Comparison of ENCODE assay signal across 9 cellular contexts in the genomic region with DNA sequence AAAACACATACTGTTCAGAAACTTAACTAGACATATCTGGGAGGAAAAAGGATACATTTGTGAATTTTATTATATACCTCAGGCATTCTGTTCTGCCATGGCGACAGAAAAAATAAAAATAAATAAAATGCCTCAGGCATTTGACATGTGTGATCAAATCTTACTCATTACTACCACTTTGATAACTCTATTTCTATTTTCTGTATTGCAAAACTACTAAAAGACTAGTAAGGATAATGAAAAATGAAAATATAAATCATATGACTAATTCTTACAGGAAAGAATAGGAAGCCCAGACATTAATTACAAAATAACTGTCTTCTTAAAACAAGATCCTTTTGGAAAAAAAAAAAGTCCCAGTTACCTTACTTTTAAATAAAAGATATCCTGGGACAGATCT. TPM values are rescaled to one million over a fixed set of nuclear protein-coding genes. Genes with fewer than 3 reads are reported as not detected.
DNase-seq lines count a peak whose midpoint lies in the region; ATAC-seq, FAIRE-seq and TF ChIP-seq lines count a peak whose summit lies in the region.
"Had no signal": no experiment of that assay in that cellular context is flagged by ENCODE, and none has a peak within 500 bp of the region (broad histone marks: within the 10 kb centered on the region; RNA-seq: fewer than 3 reads in every experiment).

No MANE protein-coding gene starts in this region.

- peaks cover 4 to 9% of the 10 kb centered on the region in 2 donors for H3K4me1 ChIP-seq in small intestine (ENCODE audit: control insufficient read depth in 2 of 2, insufficient read depth in 1 of 2, low read depth in 1 of 2, low read length in 1 of 2)
- H3K4me1 ChIP-seq in MM.1S (ENCODE audit: low read length), result peaks cover 4% of the 10 kb centered on the region; the same call in 1 of the 2 replicates

- peak overlapping the region; percentile 66 for H3K4me3 Mint-ChIP-seq in T-helper 2 cell treated with Interferon-gamma antibody and Interleukin-4, amounts not matched to agents 5 μg/mL and 100 μg/mL, for 36 hours
- peak overlapping the region; percentile 44 for H3K4me3 Mint-ChIP-seq in activated CD8-positive, alpha-beta T cell treated with anti-CD3 and anti-CD28 coated beads, Interleukin-2, amount 10 ng/mL, durations not matched to agents 7 days and 5 days

- POLR2A ChIA-PET in activated CD8-positive, alpha-beta T cell treated with anti-CD3 and anti-CD28 coated beads, Interleukin-2, amount 10 ng/mL, durations not matched to agents 7 days and 5 days (lab: Charles Lee), result no interaction called here

- H3K9ac ChIP-seq in MM.1S (ENCODE audit: low read length), result no peak overlapping the region

- in situ Hi-C loops in GM13977 (cut with MboI; ENCODE audit: low pct_unique_long_range_greater_than_20kb, low sequenced_read_pairs, unreplicated experiment), result no loop called here

- H3K27ac ChIP-seq in small intestine (ENCODE audit: low read depth in 1 of 2, low read length in 1 of 2), result no peak overlapping the region
- no peak overlapping the region for H3K27ac ChIP-seq in MM.1S (ENCODE audit: low read length)

- H3K27me3 ChIP-seq in small intestine (ENCODE audit: control insufficient read depth in 2 of 2, insufficient read depth in 2 of 2, low read length in 2 of 2) (no peaks in the 10 kb centered on the region), MM.1S (replicated peaks; ENCODE audit: insufficient read depth, low read length) (no peaks in the 10 kb centered on the region)

- no peak for ATAC-seq in activated CD8-positive, alpha-beta T cell treated with anti-CD3 and anti-CD28 coated beads, Interleukin-2, amount 10 ng/mL, durations not matched to agents 7 days and 5 days

- H3K27me3 Mint-ChIP-seq in T-helper 2 cell treated with Interferon-gamma antibody and Interleukin-4, amounts not matched to agents 5 μg/mL and 100 μg/mL, for 36 hours (ENCODE audit: low read depth), result no peaks in the 10 kb centered on the region
- no peaks in the 10 kb centered on the region for H3K27me3 Mint-ChIP-seq in activated CD8-positive, alpha-beta T cell treated with anti-CD3 and anti-CD28 coated beads, Interleukin-2, amount 10 ng/mL, durations not matched to agents 7 days and 5 days (ENCODE audit: low read depth)

- H3K9me3 Mint-ChIP-seq in T-helper 2 cell treated with Interferon-gamma antibody and Interleukin-4, amounts not matched to agents 5 μg/mL and 100 μg/mL, for 36 hours, result no peaks in the 10 kb centered on the region
- H3K9me3 Mint-ChIP-seq in activated CD8-positive, alpha-beta T cell treated with anti-CD3 and anti-CD28 coated beads, Interleukin-2, amount 10 ng/mL, durations not matched to agents 7 days and 5 days (ENCODE audit: insufficient read depth), result no peaks in the 10 kb centered on the region

- peaks cover 57% of the 10 kb centered on the region for H3K4me1 Mint-ChIP-seq in T-helper 2 cell treated with Interferon-gamma antibody and Interleukin-4, amounts not matched to agents 5 μg/mL and 100 μg/mL, for 36 hours (ENCODE audit: low read depth)
- peaks cover 73% of the 10 kb centered on the region for H3K4me1 Mint-ChIP-seq in activated CD8-positive, alpha-beta T cell treated with anti-CD3 and anti-CD28 coated beads, Interleukin-2, amount 10 ng/mL, durations not matched to agents 7 days and 5 days (ENCODE audit: low read depth)

- H3K27ac Mint-ChIP-seq in T-helper 2 cell treated with Interferon-gamma antibody and Interleukin-4, amounts not matched to agents 5 μg/mL and 100 μg/mL, for 36 hours, result peak overlapping the region; percentile 73
- no peak overlapping the region for H3K27ac Mint-ChIP-seq in activated CD8-positive, alpha-beta T cell treated with anti-CD3 and anti-CD28 coated beads, Interleukin-2, amount 10 ng/mL, durations not matched to agents 7 days and 5 days

- no peak overlapping the region for H3K4me2 ChIP-seq in MM.1S (ENCODE audit: low read depth, low read length)

- H3K4me3 ChIP-seq in fibroblast of the aortic adventitia (ENCODE audit: low read depth, low read length) (no peak overlapping the region), small intestine (ENCODE audit: low read depth in 1 of 2, low read length in 2 of 2) (no peak overlapping the region), MM.1S (ENCODE audit: low read length) (no peak overlapping the region)

- peaks cover 44% of the 10 kb centered on the region for H3K36me3 Mint-ChIP-seq in T-helper 2 cell treated with Interferon-gamma antibody and Interleukin-4, amounts not matched to agents 5 μg/mL and 100 μg/mL, for 36 hours (ENCODE audit: low read depth)
- H3K36me3 Mint-ChIP-seq in activated CD8-positive, alpha-beta T cell treated with anti-CD3 and anti-CD28 coated beads, Interleukin-2, amount 10 ng/mL, durations not matched to agents 7 days and 5 days (ENCODE audit: low read depth), result peaks cover 48% of the 10 kb centered on the region

- no peaks in the 10 kb centered on the region for H3K9me2 ChIP-seq in MM.1S (replicated peaks; ENCODE audit: insufficient read depth, low read length)

- H3K9me3 ChIP-seq in small intestine (ENCODE audit: control insufficient read depth, low read depth), result no peaks in the 10 kb centered on the region
- H3K9me3 ChIP-seq in MM.1S (replicated peaks; ENCODE audit: insufficient read depth, low read length), result no peaks in the 10 kb centered on the region

- TF ChIP-seq CTCF in fibroblast of the aortic adventitia (IDR thresholded peaks at IDR 0.05; ENCODE audit: insufficient read depth, low read length), result no peak
- no peak for TF ChIP-seq CTCF in GM13977 (IDR thresholded peaks at IDR 0.05; ENCODE audit: extremely low read depth, insufficient read depth, missing control alignments)
- TF ChIP-seq CTCF in MM.1S (IDR thresholded peaks at IDR 0.05; ENCODE audit: low read length), result no peak

- H3F3A ChIP-seq in MM.1S (ENCODE audit: insufficient read depth, low read length), result peaks cover 8% of the 10 kb centered on the region

- no peak overlapping the region for H2AFZ ChIP-seq in MM.1S (ENCODE audit: low read length)

- WGBS in small intestine, 3 donors, result 58 to 67% (median 66%) methylated on average over 1 of the region's 1 CpG

- no peak for DNase-seq in T-helper 2 cell treated with Interferon-gamma antibody and Interleukin-4, amounts not matched to agents 5 μg/mL and 100 μg/mL, for 36 hours (ENCODE audit: low spot score)
- DNase-seq in T-helper 2 cell (no peak), fibroblast of the aortic adventitia (ENCODE audit: low read depth) (peak; percentile 40), stromal cell of bone marrow (ENCODE audit: low read depth) (peak; percentile 30), small intestine (no peak), GM13977 (ENCODE audit: low spot score) (no peak), MM.1S (no peak)
- DNase-seq in activated CD8-positive, alpha-beta T cell treated with anti-CD3 and anti-CD28 coated beads, Interleukin-2, amount 10 ng/mL, durations not matched to agents 7 days and 5 days, result no peak
- DNase-seq: NCI-H1694 treated with DMSO at 0.1 percent for 48 hours had no signal

- H3K79me2 ChIP-seq in MM.1S (ENCODE audit: low read length), result peaks cover 100% of the 10 kb centered on the region

- peaks cover 84% of the 10 kb centered on the region for H4K20me1 ChIP-seq in MM.1S (ENCODE audit: insufficient read depth, low read length)

- CTCF ChIA-PET in activated CD8-positive, alpha-beta T cell treated with anti-CD3 and anti-CD28 coated beads, Interleukin-2, amount 10 ng/mL, durations not matched to agents 7 days and 5 days (lab: Charles Lee), result interaction anchor here (1.4 to 6.4 kb wide), 2 partner anchors 21 to 130 kb away, joined by 9 to 65 read pairs; no protein-coding TSS in a partner anchor

- H3K36me3 ChIP-seq in small intestine (ENCODE audit: control insufficient read depth in 2 of 2, insufficient read depth in 2 of 2, low read length in 2 of 2) (no peaks in the 10 kb centered on the region), MM.1S (replicated peaks; ENCODE audit: insufficient read depth, low read length) (no peaks in the 10 kb centered on the region)

- no peak for FAIRE-seq in small intestine (lab: Jason Lieb, UNC)

RNA-seq across cellular contexts. Expression of a gene that starts 5.3 kb away (rescaled TPM):
- total RNA-seq in activated CD8-positive, alpha-beta T cell treated with anti-CD3 and anti-CD28 coated beads, Interleukin-2, amount 10 ng/mL, durations not matched to agents 7 days and 5 days, result 100 to 1,000 TPM; 110 to 115 TPM
- total RNA-seq in fibroblast of the aortic adventitia (ENCODE audit: low replicate concordance), result 280 and 318 TPM in 2 replicates
- 100 to 1,000 TPM in 2 of 3 donors, 10 to 100 TPM in 1; 88.8 to 127 (median 106) TPM for polyA plus RNA-seq in small intestine

Comparison
In these comparisons a context has a peak if more than half of its experiments do, and no peak if none do; other contexts are left out.
1. DNase-seq: peak in fibroblast of the aortic adventitia (single experiment) and stromal cell of bone marrow (single experiment); none in T-helper 2 cell treated with Interferon-gamma antibody and Interleukin-4, amounts not matched to agents 5 μg/mL and 100 μg/mL, for 36 hours (single experiment), T-helper 2 cell (0 of 5), activated CD8-positive, alpha-beta T cell treated with anti-CD3 and anti-CD28 coated beads, Interleukin-2, amount 10 ng/mL, durations not matched to agents 7 days and 5 days (single experiment), small intestine (single experiment), GM13977 (single experiment) and MM.1S (single experiment).